Comparison of ENCODE assay signal across 1 cellular context in genomic region chr1:41496080-41497055, GRCh38.
TF ChIP-seq lines count a peak whose summit lies in the region.

No MANE protein-coding gene starts in this region.

TF ChIP-seq in HEK293, 187 proteins besides CTCF, POLR2A, EP300 and RAD21 (continued from another document and continues in another):
- TF ChIP-seq PRDM6 (tag by site-specific recombination; IDR thresholded peaks at IDR 0.05): no peak
- no peak for TF ChIP-seq ZNF157 (tag by site-specific recombination; IDR thresholded peaks at IDR 0.05)
- peak; percentile 68 for TF ChIP-seq ZBTB10 (tag by site-specific recombination; IDR thresholded peaks at IDR 0.05)
- no peak for TF ChIP-seq ZNF133 (tag by site-specific recombination; IDR thresholded peaks at IDR 0.05)
- no peak for TF ChIP-seq ZNF292 (tag by site-specific recombination; IDR thresholded peaks at IDR 0.05; ENCODE audit: borderline replicate concordance, low read depth)
- TF ChIP-seq IKZF3 (tag by site-specific recombination; IDR thresholded peaks at IDR 0.05): peak; percentile 93
- no peak for TF ChIP-seq ZNF623 (tag by site-specific recombination; IDR thresholded peaks at IDR 0.05)
- no peak for TF ChIP-seq YY2 (tag by site-specific recombination; IDR thresholded peaks at IDR 0.05)
- no peak for TF ChIP-seq ZNF202 (tag by site-specific recombination; IDR thresholded peaks at IDR 0.05; ENCODE audit: borderline replicate concordance)
- no peak for TF ChIP-seq ZNF121 (tag by site-specific recombination; IDR thresholded peaks at IDR 0.05)
- no peak for TF ChIP-seq ZNF169 (tag by site-specific recombination; IDR thresholded peaks at IDR 0.05)
- TF ChIP-seq ZNF629 (tag by site-specific recombination; IDR thresholded peaks at IDR 0.05): peak; percentile 65
- TF ChIP-seq GFI1B (tag by site-specific recombination; IDR thresholded peaks at IDR 0.05): no peak
- no peak for TF ChIP-seq PRDM4 (tag by site-specific recombination; IDR thresholded peaks at IDR 0.05)
- no peak; the same call in 1 of the 2 replicates for TF ChIP-seq GLI2 (tag by site-specific recombination; IDR thresholded peaks at IDR 0.05; ENCODE audit: borderline replicate concordance, low read depth)
- TF ChIP-seq BCL11A (tag by site-specific recombination; IDR thresholded peaks at IDR 0.05; ENCODE audit: low read depth): peak; percentile 44; the same call in 1 of the 2 replicates
- TF ChIP-seq ZSCAN16 (tag by site-specific recombination; IDR thresholded peaks at IDR 0.05): no peak
- TF ChIP-seq REST (tag by site-specific recombination; IDR thresholded peaks at IDR 0.05): no peak
- no peak for TF ChIP-seq ZNF174 (tag by site-specific recombination; IDR thresholded peaks at IDR 0.05)
- no peak for TF ChIP-seq ZNF324 (tag by site-specific recombination; IDR thresholded peaks at IDR 0.05)
- TF ChIP-seq PRDM1 (tag by site-specific recombination; IDR thresholded peaks at IDR 0.05): no peak
- no peak for TF ChIP-seq ZNF645 (tag by site-specific recombination; IDR thresholded peaks at IDR 0.05)
- no peak for TF ChIP-seq ZNF768 (tag by site-specific recombination; IDR thresholded peaks at IDR 0.05)
- no peak for TF ChIP-seq ZNF514 (tag by site-specific recombination; IDR thresholded peaks at IDR 0.05)
- peak; percentile 93 for TF ChIP-seq ZBTB26 (tag by site-specific recombination; optimal IDR thresholded peaks at IDR 0.05)
- no peak for TF ChIP-seq SCRT2 (tag by site-specific recombination; IDR thresholded peaks at IDR 0.05)
- TF ChIP-seq ZFHX2 (tag by site-specific recombination; conservative IDR thresholded peaks at IDR 0.05): peak; percentile 86
- no peak for TF ChIP-seq MYNN (tag by site-specific recombination; IDR thresholded peaks at IDR 0.05; ENCODE audit: borderline replicate concordance)
- no peak for TF ChIP-seq ZNF132 (tag by site-specific recombination; IDR thresholded peaks at IDR 0.05; ENCODE audit: borderline replicate concordance)
- TF ChIP-seq ZFP41 (tag by site-specific recombination; IDR thresholded peaks at IDR 0.05; ENCODE audit: borderline replicate concordance): no peak
- peak; percentile 57; the same call in 1 of the 2 replicates for TF ChIP-seq ZNF76 (tag by site-specific recombination; IDR thresholded peaks at IDR 0.05; ENCODE audit: borderline replicate concordance, low read depth)
- TF ChIP-seq KLF9 (tag by site-specific recombination; IDR thresholded peaks at IDR 0.05; ENCODE audit: low read depth): peak; percentile 63
- TF ChIP-seq ZNF830 (tag by site-specific recombination; IDR thresholded peaks at IDR 0.05; ENCODE audit: low read depth): no peak
- TF ChIP-seq ZSCAN18 (tag by site-specific recombination; IDR thresholded peaks at IDR 0.05): no peak
- TF ChIP-seq ZNF704 (tag by site-specific recombination; IDR thresholded peaks at IDR 0.05): no peak
- no peak for TF ChIP-seq ZBTB21 (tag by site-specific recombination; IDR thresholded peaks at IDR 0.05)
- TF ChIP-seq ZNF701 (tag by site-specific recombination; IDR thresholded peaks at IDR 0.05): no peak
- no peak for TF ChIP-seq ZNF214 (tag by site-specific recombination; IDR thresholded peaks at IDR 0.05; ENCODE audit: borderline replicate concordance)
- TF ChIP-seq ZNF664 (tag by site-specific recombination; IDR thresholded peaks at IDR 0.05): no peak
- TF ChIP-seq SETDB1 (IDR thresholded peaks at IDR 0.05; ENCODE audit: insufficient read length, low read length): no peak
- TF ChIP-seq ZNF362 (tag by site-specific recombination; IDR thresholded peaks at IDR 0.05): no peak
- TF ChIP-seq ZNF660 (tag by site-specific recombination; IDR thresholded peaks at IDR 0.05): peak; percentile 82
- no peak for TF ChIP-seq ZNF791 (tag by site-specific recombination; IDR thresholded peaks at IDR 0.05)
- TF ChIP-seq ZNF112 (tag by site-specific recombination; IDR thresholded peaks at IDR 0.05): no peak
- TF ChIP-seq ZNF530 (tag by site-specific recombination; IDR thresholded peaks at IDR 0.05; ENCODE audit: low read depth): no peak
- no peak for TF ChIP-seq ZNF610 (tag by site-specific recombination; IDR thresholded peaks at IDR 0.05; ENCODE audit: borderline replicate concordance)
- TF ChIP-seq KLF1 (tag by site-specific recombination; IDR thresholded peaks at IDR 0.05): peak; percentile 96
- TF ChIP-seq PBX3 (CRISPR knock-in tag; IDR thresholded peaks at IDR 0.05): peak; percentile 89; the same call in 1 of the 2 replicates
- TF ChIP-seq ZNF600 (tag by site-specific recombination; IDR thresholded peaks at IDR 0.05): peak; percentile 90
- no peak for TF ChIP-seq OVOL3 (tag by site-specific recombination; IDR thresholded peaks at IDR 0.05)
